ENCODE assay signal across 14 cellular contexts in genomic region chr4:134027931-134028330, GRCh38.
DNase-seq lines count a peak whose midpoint lies in the region; ATAC-seq and TF ChIP-seq lines count a peak whose summit lies in the region.
"Had no signal": no experiment of that assay in that cellular context is flagged by ENCODE, and none has a peak within 500 bp of the region (broad histone marks: within the 10 kb centered on the region; RNA-seq: fewer than 3 reads in every experiment).

No MANE protein-coding gene starts in this region.

- DNase-seq in Caki2 (ENCODE audit: low read depth) (peak; percentile 82), HT-29 (ENCODE audit: low spot score) (peak; percentile 54), astrocyte of the cerebellum (ENCODE audit: low read depth) (peak; percentile 88), kidney epithelial cell (ENCODE audit: low read depth) (peak; percentile 89), NCI-H1436 treated with DMSO at 0.1 percent for 48 hours (lab: John Stamatoyannopoulos, UW) (no peak), chondrocyte (ENCODE audit: low spot score) (no peak), medulla oblongata (ENCODE audit: extremely low spot score) (no peak)
- DNase-seq: activated CD4-positive, alpha-beta T cell treated with anti-CD3 and anti-CD28 coated beads for 36 hours; activated effector memory CD4-positive, alpha-beta T cell treated with anti-CD3 and anti-CD28 coated beads, Interleukin-2, amount 50 U/mL, for 16 hours; COR-L47; NCI-H2029 had no signal

- no peak for TF ChIP-seq EP300 in gastroesophageal sphincter (IDR thresholded peaks at IDR 0.05)

- H3K9me3 ChIP-seq in gastroesophageal sphincter, result no peaks in the 10 kb centered on the region

- no peak overlapping the region for H3K27ac ChIP-seq in gastroesophageal sphincter
- H3K27ac ChIP-seq: neural progenitor cell had no signal

- no peak overlapping the region for H3K27ac Mint-ChIP-seq in chondrocyte (ENCODE audit: unreplicated experiment)
- H3K27ac Mint-ChIP-seq: activated CD4-positive, alpha-beta T cell treated with anti-CD3 and anti-CD28 coated beads for 36 hours; neural progenitor cell; stimulated activated naive CD8-positive, alpha-beta T cell treated with anti-CD3 and anti-CD28 coated beads, Interleukin-15, Interleukin-2, amounts not matched to agents 100 ng/mL and 50 ng/mL, for 24 hours had no signal

- no peaks in the 10 kb centered on the region for H3K27me3 Mint-ChIP-seq in chondrocyte (ENCODE audit: low read depth)
- H3K27me3 Mint-ChIP-seq: activated CD4-positive, alpha-beta T cell treated with anti-CD3 and anti-CD28 coated beads for 36 hours; stimulated activated naive CD8-positive, alpha-beta T cell treated with anti-CD3 and anti-CD28 coated beads, Interleukin-15, Interleukin-2, amounts not matched to agents 100 ng/mL and 50 ng/mL, for 24 hours had no signal

- no peak overlapping the region for H3K4me3 Mint-ChIP-seq in chondrocyte (ENCODE audit: unreplicated experiment)
- H3K4me3 Mint-ChIP-seq: activated CD4-positive, alpha-beta T cell treated with anti-CD3 and anti-CD28 coated beads for 36 hours; neural progenitor cell; stimulated activated naive CD8-positive, alpha-beta T cell treated with anti-CD3 and anti-CD28 coated beads, Interleukin-15, Interleukin-2, amounts not matched to agents 100 ng/mL and 50 ng/mL, for 24 hours had no signal

- no peaks in the 10 kb centered on the region for H3K9me3 Mint-ChIP-seq in chondrocyte (ENCODE audit: low read depth)
- H3K9me3 Mint-ChIP-seq: neural progenitor cell; stimulated activated naive CD8-positive, alpha-beta T cell treated with anti-CD3 and anti-CD28 coated beads, Interleukin-15, Interleukin-2, amounts not matched to agents 100 ng/mL and 50 ng/mL, for 24 hours had no signal

- no peaks in the 10 kb centered on the region for H3K27me3 ChIP-seq in kidney epithelial cell (ENCODE audit: control insufficient read depth, insufficient read depth, low read length)
- no peaks in the 10 kb centered on the region for H3K27me3 ChIP-seq in gastroesophageal sphincter
- H3K27me3 ChIP-seq: neural progenitor cell had no signal

- H3K36me3 ChIP-seq in kidney epithelial cell (ENCODE audit: control insufficient read depth, insufficient read depth, low read length) (no peaks in the 10 kb centered on the region), gastroesophageal sphincter (no peaks in the 10 kb centered on the region)
- H3K36me3 ChIP-seq: neural progenitor cell had no signal

- in situ Hi-C loops in Caki2 (cut with HindIII; ENCODE audit: low pct_unique_long_range_greater_than_20kb, low sequenced_read_pairs), result no loop called here
- in situ Hi-C loops in astrocyte of the cerebellum (cut with HindIII; ENCODE audit: low sequenced_read_pairs), result no loop called here

- ATAC-seq in gastroesophageal sphincter, result no peak
- ATAC-seq: activated CD4-positive, alpha-beta T cell treated with anti-CD3 and anti-CD28 coated beads for 36 hours had no signal

- 78 to 83% methylated on average over 1 of the region's 1 CpG for WGBS in gastroesophageal sphincter (ENCODE audit: low coverage in 1 of 2), 2 donors

- TF ChIP-seq POLR2A in gastroesophageal sphincter (IDR thresholded peaks at IDR 0.05), result no peak

- peaks cover 5% of the 10 kb centered on the region for H3K4me1 Mint-ChIP-seq in chondrocyte (ENCODE audit: low read depth)
- H3K4me1 Mint-ChIP-seq: activated CD4-positive, alpha-beta T cell treated with anti-CD3 and anti-CD28 coated beads for 36 hours; neural progenitor cell had no signal

- TF ChIP-seq CTCF in astrocyte of the cerebellum (IDR thresholded peaks at IDR 0.05; ENCODE audit: low read depth, low read length, missing control alignments) (no peak), kidney epithelial cell (IDR thresholded peaks at IDR 0.05; ENCODE audit: insufficient read depth, low read length, poor library complexity, severe bottlenecking) (no peak), chondrocyte (IDR thresholded peaks at IDR 0.05) (no peak), gastroesophageal sphincter (IDR thresholded peaks at IDR 0.05) (no peak)

- no peak overlapping the region for H3K4me3 ChIP-seq in astrocyte of the cerebellum (ENCODE audit: low read depth, low read length)
- H3K4me3 ChIP-seq in kidney epithelial cell (ENCODE audit: low read depth, low read length), result no peak overlapping the region
- H3K4me3 ChIP-seq in gastroesophageal sphincter, result no peak overlapping the region
- H3K4me3 ChIP-seq: neural progenitor cell had no signal

- H3K36me3 Mint-ChIP-seq in chondrocyte (ENCODE audit: low read depth), result no peaks in the 10 kb centered on the region
- H3K36me3 Mint-ChIP-seq: neural progenitor cell had no signal

- no peaks in the 10 kb centered on the region for H3K4me1 ChIP-seq in gastroesophageal sphincter
- H3K4me1 ChIP-seq: neural progenitor cell had no signal

Comparison
In these comparisons a context has a peak if more than half of its experiments do, and no peak if none do; other contexts are left out.
1. DNase-seq: peak in Caki2 (single experiment), HT-29 (single experiment), astrocyte of the cerebellum (single experiment) and kidney epithelial cell (single experiment); none in NCI-H1436 treated with DMSO at 0.1 percent for 48 hours (single experiment), chondrocyte (single experiment) and medulla oblongata (single experiment).